ENCODE assay signal across 18 cellular contexts in genomic region chr12:121248611-121249010, GRCh38. TPM values are rescaled to one million over a fixed set of nuclear protein-coding genes. Genes with fewer than 3 reads are reported as not detected.
DNase-seq lines count a peak whose midpoint lies in the region; ATAC-seq, FAIRE-seq and TF ChIP-seq lines count a peak whose summit lies in the region.
"Had no signal": no experiment of that assay in that cellular context is flagged by ENCODE, and none has a peak within 500 bp of the region (broad histone marks: within the 10 kb centered on the region; RNA-seq: fewer than 3 reads in every experiment).

No MANE protein-coding gene starts in this region.

- DNase-seq in K562 (ENCODE audit: extremely low read depth in 1 of 4, low spot score in 3 of 4) (no peak), glomerular visceral epithelial cell (ENCODE audit: extremely low spot score) (no peak), neural progenitor cell (ENCODE audit: low spot score) (no peak), type B pancreatic cell (ENCODE audit: extremely low spot score, unreplicated experiment) (no peak)
- no peak for DNase-seq in stimulated activated CD4-positive, alpha-beta T cell treated with anti-CD3 and anti-CD28 coated beads, Interleukin-2, amount 100 ng/mL, for 48 hours
- DNase-seq: activated CD4-positive, alpha-beta memory T cell treated with anti-CD3 and anti-CD28 coated beads, Interleukin-2, amount 10 ng/mL, durations not matched to agents 7 days and 5 days; cortex of kidney; foreskin fibroblast; kidney glomerular epithelial cell; NCI-H345 had no signal

- H3F3A ChIP-seq in neural progenitor cell (ENCODE audit: low read depth), result no peaks in the 10 kb centered on the region

- POLR2A ChIA-PET in K562 (lab: Yijun Ruan, JAX), result interaction anchor here (0.6 to 1.5 kb wide), 5 partner anchors 10 to 637 kb away, joined by 3 to 10 read pairs (median 3); no protein-coding TSS in a partner anchor

- TF ChIP-seq RAD21 in K562 (CRISPR knock-in tag; conservative IDR thresholded peaks at IDR 0.05 in 1 of 2, IDR thresholded peaks at IDR 0.05 in 1 of 2), result no peak

- H3K27ac Mint-ChIP-seq in neural progenitor cell (no peak overlapping the region), type B pancreatic cell (no peak overlapping the region)
- H3K27ac Mint-ChIP-seq: activated CD4-positive, alpha-beta memory T cell treated with anti-CD3 and anti-CD28 coated beads, Interleukin-2, amount 10 ng/mL, durations not matched to agents 7 days and 5 days; activated naive CD8-positive, alpha-beta T cell; stimulated activated effector memory CD8-positive, alpha-beta T cell treated with anti-CD3 and anti-CD28 coated beads, Interleukin-12 subunit alpha, Interleukin-12 subunit beta, amount 100 ng/mL, for 72 hours had no signal

- H3K27me3 Mint-ChIP-seq in neural progenitor cell (ENCODE audit: insufficient read depth, low read depth) (peaks cover 7% of the 10 kb centered on the region), type B pancreatic cell (no peaks in the 10 kb centered on the region)
- H3K27me3 Mint-ChIP-seq: activated CD4-positive, alpha-beta memory T cell treated with anti-CD3 and anti-CD28 coated beads, Interleukin-2, amount 10 ng/mL, durations not matched to agents 7 days and 5 days; activated naive CD8-positive, alpha-beta T cell had no signal

- H3K4me3 Mint-ChIP-seq in neural progenitor cell (no peak overlapping the region), type B pancreatic cell (no peak overlapping the region)
- H3K4me3 Mint-ChIP-seq: activated CD4-positive, alpha-beta memory T cell treated with anti-CD3 and anti-CD28 coated beads, Interleukin-2, amount 10 ng/mL, durations not matched to agents 7 days and 5 days; activated naive CD8-positive, alpha-beta T cell; neural crest cell; stimulated activated effector memory CD8-positive, alpha-beta T cell treated with anti-CD3 and anti-CD28 coated beads, Interleukin-12 subunit alpha, Interleukin-12 subunit beta, amount 100 ng/mL, for 72 hours had no signal

- no peak overlapping the region; a peak in 1 of 4 replicates for H3K9ac ChIP-seq in K562 (ENCODE audit: insufficient read depth in 1 of 2, low read depth in 2 of 2, low read length in 2 of 2)
- no peak overlapping the region for H3K9ac ChIP-seq in neural progenitor cell
- H3K9ac ChIP-seq: BLaER1 treated with 17β-estradiol and CSF1 and Interleukin-3, amounts not matched to agents 10 nM and 100 nM had no signal

- CTCF ChIA-PET in K562 (lab: Yijun Ruan, JAX; ENCODE audit: low intra/inter-chr PET ratio), result no interaction called here

- H3K4me1 Mint-ChIP-seq in neural progenitor cell, result no peaks in the 10 kb centered on the region
- no peaks in the 10 kb centered on the region for H3K4me1 Mint-ChIP-seq in type B pancreatic cell (ENCODE audit: unreplicated experiment)
- H3K4me1 Mint-ChIP-seq: activated CD4-positive, alpha-beta memory T cell treated with anti-CD3 and anti-CD28 coated beads, Interleukin-2, amount 10 ng/mL, durations not matched to agents 7 days and 5 days; neural crest cell had no signal

- BruUV-seq in K562 (replicated peaks; lab: Mats Ljungman, UMichigan), result no TSS peak

- no peak overlapping the region for H2AFZ ChIP-seq in K562 (ENCODE audit: low read depth, low read length)
- no peak overlapping the region for H2AFZ ChIP-seq in neural progenitor cell (replicated peaks)

- H3K27me3 ChIP-seq in K562 (ENCODE audit: control insufficient read depth in 2 of 2, insufficient read depth in 2 of 2, low read length in 2 of 2) (no peaks in the 10 kb centered on the region), neural progenitor cell (no peaks in the 10 kb centered on the region)
- H3K27me3 ChIP-seq: BLaER1 treated with 17β-estradiol and CSF1 and Interleukin-3, amounts not matched to agents 10 nM and 100 nM; SJSA1 had no signal

- H3K27ac ChIP-seq in K562 (ENCODE audit: extremely low read depth, low read depth, low read length) (no peak overlapping the region), neural progenitor cell (no peak overlapping the region)
- H3K27ac ChIP-seq: BLaER1 treated with 17β-estradiol and CSF1 and Interleukin-3, amounts not matched to agents 10 nM and 100 nM; SJSA1 had no signal

- no peak for FAIRE-seq in K562 (lab: Jason Lieb, UNC)

- peaks cover 32% of the 10 kb centered on the region for H3K36me3 Mint-ChIP-seq in neural progenitor cell
- peaks cover 25% of the 10 kb centered on the region for H3K36me3 Mint-ChIP-seq in type B pancreatic cell

- H3K36me3 ChIP-seq in K562 (ENCODE audit: control insufficient read depth, insufficient read depth, low read length), result peaks cover 62% of the 10 kb centered on the region
- no peaks in the 10 kb centered on the region for H3K36me3 ChIP-seq in neural progenitor cell

- H3K4me2 ChIP-seq in K562 (ENCODE audit: insufficient read depth, low read length) (no peak overlapping the region), neural progenitor cell (no peak overlapping the region)
- H3K4me2 ChIP-seq: BLaER1 treated with 17β-estradiol and CSF1 and Interleukin-3, amounts not matched to agents 10 nM and 100 nM had no signal

- H3K4me1 ChIP-seq in K562 (replicated peaks in 1 of 2; ENCODE audit: control insufficient read depth in 2 of 2, insufficient read depth in 2 of 2, low read length in 2 of 2) (no peaks in the 10 kb centered on the region), neural progenitor cell (no peaks in the 10 kb centered on the region)
- H3K4me1 ChIP-seq: BLaER1 treated with 17β-estradiol and CSF1 and Interleukin-3, amounts not matched to agents 10 nM and 100 nM; SJSA1 had no signal

- no peaks in the 10 kb centered on the region for H3K9me1 ChIP-seq in K562 (ENCODE audit: control insufficient read depth, insufficient read depth, low read length)

- no peak for TF ChIP-seq CTCF in K562 (IDR thresholded peaks at IDR 0.05 in 2 of 3, conservative IDR thresholded peaks at IDR 0.05 in 1 of 3; ENCODE audit: insufficient read depth in 2 of 3, low read depth in 1 of 3, low read length in 3 of 3)
- no peak for TF ChIP-seq CTCF in neural progenitor cell (IDR thresholded peaks at IDR 0.05)
- no peak for TF ChIP-seq CTCF in type B pancreatic cell (conservative IDR thresholded peaks at IDR 0.05)

- H4K20me1 ChIP-seq in K562 (replicated peaks; ENCODE audit: control insufficient read depth, insufficient read depth, low read length) (peaks cover 4% of the 10 kb centered on the region; the same call in 1 of the 2 replicates), neural progenitor cell (ENCODE audit: low read depth) (no peaks in the 10 kb centered on the region)

- no peak overlapping the region for H3K4me3 ChIP-seq in K562
- H3K4me3 ChIP-seq in neural progenitor cell, result no peak overlapping the region
- H3K4me3 ChIP-seq: BLaER1 treated with 17β-estradiol and CSF1 and Interleukin-3, amounts not matched to agents 10 nM and 100 nM; SJSA1 had no signal

- intact Hi-C loops in K562 (cut with micrococcal nuclease), result no loop called here

- H3K79me2 ChIP-seq in K562 (ENCODE audit: control insufficient read depth, insufficient read depth, low read length) (no peaks in the 10 kb centered on the region), neural progenitor cell (ENCODE audit: low read depth) (no peaks in the 10 kb centered on the region)

- WGBS in K562 (ENCODE audit: insufficient coverage, low coverage, missing lambda C conversion rate), result 89% methylated on average over 21 of the region's 22 CpGs

- no peak for TF ChIP-seq EP300 in K562 (IDR thresholded peaks at IDR 0.05; ENCODE audit: low read length)

- H3K9me3 Mint-ChIP-seq in neural progenitor cell, result no peaks in the 10 kb centered on the region
- no peaks in the 10 kb centered on the region for H3K9me3 Mint-ChIP-seq in type B pancreatic cell
- H3K9me3 Mint-ChIP-seq: activated CD4-positive, alpha-beta memory T cell treated with anti-CD3 and anti-CD28 coated beads, Interleukin-2, amount 10 ng/mL, durations not matched to agents 7 days and 5 days; neural crest cell; stimulated activated effector memory CD8-positive, alpha-beta T cell treated with anti-CD3 and anti-CD28 coated beads, Interleukin-12 subunit alpha, Interleukin-12 subunit beta, amount 100 ng/mL, for 72 hours had no signal

- ATAC-seq in GM18511 (IDR thresholded peaks at IDR 0.05; ENCODE audit: unreplicated experiment) (peak; percentile 93), GM21360 (IDR thresholded peaks at IDR 0.05; ENCODE audit: unreplicated experiment) (peak; percentile 72), HG03025 (IDR thresholded peaks at IDR 0.05; ENCODE audit: low FRiP score, unreplicated experiment) (peak; percentile 75), K562 (no peak)
- ATAC-seq: stimulated activated effector memory CD8-positive, alpha-beta T cell treated with anti-CD3 and anti-CD28 coated beads, Interleukin-12 subunit alpha, Interleukin-12 subunit beta, amount 100 ng/mL, for 72 hours had no signal

- in situ Hi-C loops in K562 (cut with MboI), result no loop called here

- TF ChIP-seq POLR2A in K562 (conservative IDR thresholded peaks at IDR 0.05), result no peak

- H3K9me3 ChIP-seq in K562 (replicated peaks; ENCODE audit: control insufficient read depth, insufficient read depth, low read depth, low read length) (no peaks in the 10 kb centered on the region), neural progenitor cell (ENCODE audit: low read depth) (no peaks in the 10 kb centered on the region)
- H3K9me3 ChIP-seq: SJSA1 had no signal

RNA-seq across cellular contexts. Expression of gene P2RX4, which starts 38.7 kb away (rescaled TPM):
- 40.9 and 60.5 TPM in 2 replicates for total RNA-seq in K562 (2011; cell fraction: chromatin; rRNA removed; ENCODE audit: low replicate concordance)
- total RNA-seq in K562 (2011; cell fraction: nucleolus; rRNA removed), result 47.8 and 47.9 TPM in 2 replicates
- total RNA-seq in K562 (2011; cell fraction: nucleoplasm; rRNA removed), result 55.4 and 61.5 TPM in 2 replicates
- 14.3 and 18.9 TPM in 2 replicates for total RNA-seq in K562 (2014; rRNA removed)
- 7.8 and 9.6 TPM in 2 replicates for total RNA-seq in K562 (2014; rRNA removed; fragmentation: Illumina TruSeq; extraction: Trizol)
- 8.3 and 10.5 TPM in 2 replicates for total RNA-seq in K562 (2015; rRNA removed; fragmentation: Illumina TruSeq; extraction: Trizol)
- 12.8 and 14.2 TPM in 2 replicates for total RNA-seq in K562 (2021)
- polyA plus RNA-seq in K562 (2011; rRNA removed), result 15.4 and 20.8 TPM in 2 replicates
- polyA plus RNA-seq in K562 (2011; cell fraction: cytosol; rRNA removed), result 21.4 and 26.2 TPM in 2 replicates
- 26.6 and 29.1 TPM in 2 replicates for polyA plus RNA-seq in K562 (2011; cell fraction: nucleus; rRNA removed)
- polyA plus RNA-seq in K562 (2012), result 12.8 and 57.1 TPM in 2 replicates
- polyA plus RNA-seq in K562 (2014; fragmentation: Illumina TruSeq; extraction: Trizol), result 11.7 and 13.0 TPM in 2 replicates
- polyA plus RNA-seq in K562 (2014; fragmentation: Nextera tagmentation; extraction: Ambion mirVana), result 1 to 10 TPM; 6.6 to 10.0 TPM
- 21.5 and 23.4 TPM in 2 replicates for polyA plus RNA-seq in K562 (2014; rRNA removed)
- polyA minus RNA-seq in K562 (2011; rRNA and poly(A)+ RNA removed), result 14.9 and 19.2 TPM in 2 replicates
- polyA minus RNA-seq in K562 (2011; cell fraction: cytosol; rRNA and poly(A)+ RNA removed), result 5.3 and 9.4 TPM in 2 replicates
- 10.4 and 14.0 TPM in 2 replicates for polyA minus RNA-seq in K562 (2011; cell fraction: nucleus; rRNA and poly(A)+ RNA removed)
- total RNA-seq in neural progenitor cell (ENCODE audit: low replicate concordance), result 10.3 and 30.7 TPM in 2 replicates
- 17.0 and 27.9 TPM in 2 replicates for total RNA-seq in type B pancreatic cell (ENCODE audit: low replicate concordance)

RNA-seq across cellular contexts. Expression of gene CAMKK2, which starts 47.9 kb away (rescaled TPM):
- 43.2 and 68.9 TPM in 2 replicates for total RNA-seq in K562 (2011; cell fraction: chromatin; rRNA removed; ENCODE audit: low replicate concordance)
- total RNA-seq in K562 (2011; cell fraction: nucleolus; rRNA removed), result 40.5 and 41.3 TPM in 2 replicates
- 39.2 and 39.8 TPM in 2 replicates for total RNA-seq in K562 (2011; cell fraction: nucleoplasm; rRNA removed)
- total RNA-seq in K562 (2014; rRNA removed) (18.8 and 21.1 TPM in 2 replicates), K562 (2014; rRNA removed; fragmentation: Illumina TruSeq; extraction: Trizol) (12.6 and 12.7 TPM in 2 replicates), K562 (2015; rRNA removed; fragmentation: Illumina TruSeq; extraction: Trizol) (10.5 and 10.8 TPM in 2 replicates), K562 (2021) (30.8 and 32.0 TPM in 2 replicates), neural progenitor cell (ENCODE audit: low replicate concordance) (21.0 and 31.1 TPM in 2 replicates), type B pancreatic cell (ENCODE audit: low replicate concordance) (33.9 and 34.4 TPM in 2 replicates)
- polyA plus RNA-seq in K562 (2011; rRNA removed) (18.2 and 20.5 TPM in 2 replicates), K562 (2014; fragmentation: Illumina TruSeq; extraction: Trizol) (22.0 and 22.3 TPM in 2 replicates), K562 (2014; fragmentation: Nextera tagmentation; extraction: Ambion mirVana) (1 to 10 TPM; 4.3 to 5.4 TPM), K562 (2014; rRNA removed) (20.1 and 21.1 TPM in 2 replicates)
- 19.2 and 26.4 TPM in 2 replicates for polyA plus RNA-seq in K562 (2011; cell fraction: cytosol; rRNA removed)
- polyA plus RNA-seq in K562 (2011; cell fraction: nucleus; rRNA removed), result 40.6 and 54.1 TPM in 2 replicates
- 15.5 and 22.2 TPM in 2 replicates for polyA plus RNA-seq in K562 (2012)
- 18.1 and 27.5 TPM in 2 replicates for polyA minus RNA-seq in K562 (2011; rRNA and poly(A)+ RNA removed)
- polyA minus RNA-seq in K562 (2011; cell fraction: cytosol; rRNA and poly(A)+ RNA removed), result 18.8 and 19.5 TPM in 2 replicates
- 25.4 and 26.8 TPM in 2 replicates for polyA minus RNA-seq in K562 (2011; cell fraction: nucleus; rRNA and poly(A)+ RNA removed)
